In the genomic region with DNA sequence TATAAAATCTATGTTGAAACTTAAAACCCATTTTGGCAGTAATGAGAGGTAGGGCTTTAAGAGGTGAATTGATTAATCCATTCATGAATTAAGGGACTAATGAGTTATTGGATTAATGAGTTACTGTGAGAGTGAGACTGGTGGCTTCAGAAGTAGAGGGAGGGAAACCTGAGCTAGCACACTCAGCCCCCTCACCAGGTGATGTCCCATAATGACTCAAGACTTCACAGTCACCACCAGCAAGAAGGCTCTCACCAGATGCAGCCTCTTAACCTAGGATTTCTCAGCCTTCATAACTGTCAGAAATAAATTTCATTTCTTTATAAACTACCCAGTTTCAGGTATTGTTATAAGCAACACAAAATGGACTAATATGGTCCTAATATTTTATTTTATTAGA, we compare ENCODE assay signal across 13 cellular contexts.
DNase-seq lines count a peak whose midpoint lies in the region; ATAC-seq and TF ChIP-seq lines count a peak whose summit lies in the region.
"Had no signal": no experiment of that assay in that cellular context is flagged by ENCODE, and none has a peak within 500 bp of the region (broad histone marks: within the 10 kb centered on the region; RNA-seq: fewer than 3 reads in every experiment).

No MANE protein-coding gene starts in this region.

- no peak for TF ChIP-seq POLR2A in spleen (IDR thresholded peaks at IDR 0.05)

- H3K27ac ChIP-seq in heart right ventricle (peak overlapping the region in 1 of 10 donors; percentile 42), spleen (no peak overlapping the region)
- H3K27ac ChIP-seq: gastroesophageal sphincter had no signal

- CTCF ChIA-PET in Caco-2 (lab: Charles Lee), result no interaction called here

- no TSS peak for BruUV-seq in Caco-2 (replicated peaks; lab: Mats Ljungman, UMichigan)

- no peaks in the 10 kb centered on the region for H3K4me1 ChIP-seq in heart right ventricle
- no peaks in the 10 kb centered on the region for H3K4me1 ChIP-seq in spleen
- no peaks in the 10 kb centered on the region for H3K4me1 ChIP-seq in Caco-2
- H3K4me1 ChIP-seq: gastroesophageal sphincter had no signal

- DNase-seq in GM12865 (ENCODE audit: low read depth) (peak; percentile 57), dermis blood vessel endothelial cell (no peak), heart right ventricle (no peak), spleen (no peak), Caco-2 (no peak)
- DNase-seq: activated CD4-positive, alpha-beta T cell treated with anti-CD3 and anti-CD28 coated beads for 1 hour; effector memory CD8-positive, alpha-beta T cell; kidney had no signal

- H3K36me3 ChIP-seq in heart right ventricle, result no peaks in the 10 kb centered on the region
- no peaks in the 10 kb centered on the region for H3K36me3 ChIP-seq in spleen
- H3K36me3 ChIP-seq in Caco-2 (ENCODE audit: control insufficient read depth, insufficient read depth, low read length), result no peaks in the 10 kb centered on the region
- H3K36me3 ChIP-seq: gastroesophageal sphincter had no signal

- H3K9me3 Mint-ChIP-seq in Caco-2 (ENCODE audit: unreplicated experiment), result peaks cover 9% of the 10 kb centered on the region

- no peak overlapping the region for H3K27ac Mint-ChIP-seq in Caco-2 (ENCODE audit: unreplicated experiment)
- H3K27ac Mint-ChIP-seq: effector memory CD8-positive, alpha-beta T cell; stimulated activated naive CD8-positive, alpha-beta T cell treated with anti-CD3 and anti-CD28 coated beads, Interleukin-15, Interleukin-2, amounts not matched to agents 100 ng/mL and 50 ng/mL, for 24 hours had no signal

- no peak overlapping the region for H3K4me3 ChIP-seq in GM12865 (ENCODE audit: low read depth, low read length)
- no peak overlapping the region for H3K4me3 ChIP-seq in heart right ventricle
- no peak overlapping the region for H3K4me3 ChIP-seq in spleen
- H3K4me3 ChIP-seq in Caco-2 (ENCODE audit: low read depth, low read length), result no peak overlapping the region
- H3K4me3 ChIP-seq: gastroesophageal sphincter had no signal

- no peak overlapping the region for H3K4me3 Mint-ChIP-seq in Caco-2 (ENCODE audit: unreplicated experiment)
- H3K4me3 Mint-ChIP-seq: effector memory CD8-positive, alpha-beta T cell; stimulated activated naive CD8-positive, alpha-beta T cell treated with anti-CD3 and anti-CD28 coated beads, Interleukin-15, Interleukin-2, amounts not matched to agents 100 ng/mL and 50 ng/mL, for 24 hours had no signal

- POLR2A ChIA-PET in Caco-2 (lab: Charles Lee), result no interaction called here

- no peaks in the 10 kb centered on the region for H3K36me3 Mint-ChIP-seq in Caco-2 (ENCODE audit: insufficient read depth, unreplicated experiment)

- no peaks in the 10 kb centered on the region for H3K27me3 ChIP-seq in heart right ventricle
- H3K27me3 ChIP-seq in spleen (replicated peaks in 1 of 7), result no peaks in the 10 kb centered on the region
- no peaks in the 10 kb centered on the region for H3K27me3 ChIP-seq in Caco-2 (replicated peaks; ENCODE audit: control insufficient read depth, insufficient read depth, low read length)
- H3K27me3 ChIP-seq: gastroesophageal sphincter had no signal

- H3K4me1 Mint-ChIP-seq in Caco-2 (ENCODE audit: low read depth, unreplicated experiment), result no peaks in the 10 kb centered on the region

- ATAC-seq in GM18868 (IDR thresholded peaks at IDR 0.05; ENCODE audit: unreplicated experiment), result peak; percentile 90
- ATAC-seq in HG02571 (IDR thresholded peaks at IDR 0.05; ENCODE audit: unreplicated experiment), result peak; percentile 93
- peak; percentile 81 for ATAC-seq in HG03442 (IDR thresholded peaks at IDR 0.05; ENCODE audit: unreplicated experiment)
- no peak for ATAC-seq in heart right ventricle
- ATAC-seq: effector memory CD8-positive, alpha-beta T cell; gastroesophageal sphincter had no signal

- H3K9me3 ChIP-seq in heart right ventricle, result peaks cover 0 to 25% (median under 1%) of the 10 kb centered on the region in 11 donors
- H3K9me3 ChIP-seq in spleen, result peaks cover 0 to 21% (median 12%) of the 10 kb centered on the region in 8 donors
- H3K9me3 ChIP-seq in Caco-2, result no peaks in the 10 kb centered on the region
- H3K9me3 ChIP-seq: gastroesophageal sphincter had no signal

- TF ChIP-seq CTCF in GM12865 (IDR thresholded peaks at IDR 0.05; ENCODE audit: insufficient read depth, low read depth, low read length, missing control alignments) (no peak), heart right ventricle (IDR thresholded peaks at IDR 0.05) (no peak), spleen (IDR thresholded peaks at IDR 0.05 in 8 of 11, conservative IDR thresholded peaks at IDR 0.05 in 3 of 11) (no peak), Caco-2 (IDR thresholded peaks at IDR 0.05; ENCODE audit: insufficient read depth in 1 of 2, low read depth in 1 of 2, low read length in 1 of 2, severe bottlenecking in 1 of 2, unreplicated experiment in 1 of 2) (no peak)

- H3K27me3 Mint-ChIP-seq in Caco-2 (ENCODE audit: insufficient read depth, unreplicated experiment), result no peaks in the 10 kb centered on the region
- H3K27me3 Mint-ChIP-seq: effector memory CD8-positive, alpha-beta T cell; stimulated activated naive CD8-positive, alpha-beta T cell treated with anti-CD3 and anti-CD28 coated beads, Interleukin-15, Interleukin-2, amounts not matched to agents 100 ng/mL and 50 ng/mL, for 24 hours had no signal

- intact Hi-C loops in heart right ventricle (cut with DNase I), result no loop called here
- intact Hi-C loops in spleen (cut with DNase I; ENCODE audit: low total_unique reads), result no loop called here
- intact Hi-C loops in Caco-2 (cut with micrococcal nuclease; ENCODE audit: unreplicated experiment), result no loop called here

Comparison
In these comparisons a context has a peak if more than half of its experiments do, and no peak if none do; other contexts are left out.
1. ATAC-seq: peak in GM18868 (single experiment), HG02571 (single experiment) and HG03442 (single experiment); none in heart right ventricle (0 of 8).